23 cellular contexts compared by ENCODE assay signal in the genomic region with DNA sequence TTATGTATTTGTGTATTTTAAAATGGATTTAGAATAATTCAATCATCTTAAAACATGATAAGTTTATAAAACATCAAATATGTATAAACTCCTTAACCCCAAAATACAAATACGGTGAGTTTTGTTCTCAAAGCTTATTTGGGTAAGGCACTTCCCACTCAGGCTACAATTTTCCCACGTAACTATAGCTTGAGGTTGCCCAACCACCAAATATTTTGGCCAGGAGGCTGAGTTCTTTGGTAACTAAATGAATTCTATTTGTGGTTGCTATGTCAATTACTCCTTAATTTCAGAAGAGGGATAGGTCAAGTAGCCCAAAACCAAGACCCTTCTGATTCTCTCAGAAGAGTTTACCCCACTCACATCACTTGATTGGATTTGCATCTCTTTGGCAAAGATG.
DNase-seq lines count a peak whose midpoint lies in the region; ATAC-seq, FAIRE-seq and TF ChIP-seq lines count a peak whose summit lies in the region.
"Had no signal": no experiment of that assay in that cellular context is flagged by ENCODE, and none has a peak within 500 bp of the region (broad histone marks: within the 10 kb centered on the region; RNA-seq: fewer than 3 reads in every experiment).

No MANE protein-coding gene starts in this region.

- H3K27ac ChIP-seq in H1 (ENCODE audit: low read depth, low read length), result peak overlapping the region; percentile 18; the same call in 1 of the 2 replicates
- no peak overlapping the region for H3K27ac ChIP-seq in coronary artery
- H3K27ac ChIP-seq: A549, C4-2B, KMS-11 had no signal

- no peak overlapping the region for H3K14ac ChIP-seq in H1 (ENCODE audit: insufficient read length)

- H3K9ac ChIP-seq in H1 (replicated peaks in 1 of 4; ENCODE audit: extremely low read depth in 1 of 4, low read depth in 3 of 4, low read length in 3 of 4), result no peak overlapping the region
- H3K9ac ChIP-seq: KMS-11 had no signal

- no peak overlapping the region for H4K8ac ChIP-seq in H1 (ENCODE audit: extremely low read depth, insufficient read depth, low read length)

- no peak overlapping the region for H2AK5ac ChIP-seq in H1 (ENCODE audit: low read depth, low read length)

- TF ChIP-seq EP300 in H1 (IDR thresholded peaks at IDR 0.05; ENCODE audit: borderline replicate concordance in 1 of 2, low read depth in 2 of 2, low read length in 2 of 2), result no peak

- H4K5ac ChIP-seq in H1 (ENCODE audit: insufficient read length, low read depth, low read length), result no peak overlapping the region

- no peaks in the 10 kb centered on the region; the same call in 1 of the 2 replicates for H3K23me2 ChIP-seq in H1 (ENCODE audit: low read depth, low read length)

- CTCF ChIA-PET in H1 (lab: Charles Lee; ENCODE audit: partially characterized antibody), result interaction anchor here (1.2 to 1.6 kb wide), 4 partner anchors 9 to 265 kb away, joined by 3 to 5 read pairs (median 3); no protein-coding TSS in a partner anchor

- 0 out of 4 replicates have a peak overlapping the region, but pooled peaks have one; percentile 3 to 19 for H3K4me2 ChIP-seq in H1 (ENCODE audit: insufficient read depth in 1 of 2, low read depth in 2 of 2, low read length in 2 of 2)
- H3K4me2 ChIP-seq: A549, KMS-11 had no signal

- no peaks in the 10 kb centered on the region for H4K20me1 ChIP-seq in H1 (replicated peaks in 1 of 2; ENCODE audit: control insufficient read depth in 1 of 2, insufficient read depth in 2 of 2, low read length in 2 of 2)

- H4K91ac ChIP-seq in H1 (replicated peaks; ENCODE audit: insufficient read length, low read length), result no peak overlapping the region

- TF ChIP-seq RAD21 in H1 (IDR thresholded peaks at IDR 0.05 in 1 of 2, conservative IDR thresholded peaks at IDR 0.05 in 1 of 2; ENCODE audit: low read depth in 2 of 2, low read length in 2 of 2), result no peak

- H2BK20ac ChIP-seq in H1 (ENCODE audit: low read length), result no peak overlapping the region

- H3K79me2 ChIP-seq in H1 (ENCODE audit: control insufficient read depth in 1 of 2, insufficient read depth in 2 of 2, low read length in 2 of 2), result no peaks in the 10 kb centered on the region

- no peak overlapping the region for H2AFZ ChIP-seq in H1 (ENCODE audit: low read length)

- DNase-seq in EH (ENCODE audit: low read depth), result peak; percentile 37
- DNase-seq in NCI-H226, result peak; percentile 48
- no peak for DNase-seq in H1 (ENCODE audit: low read depth in 1 of 2, low spot score in 2 of 2)
- peak; percentile 57 for DNase-seq in iris pigment epithelial cell (ENCODE audit: low read depth)
- DNase-seq in coronary artery (ENCODE audit: low spot score), result no peak
- DNase-seq: DMS 273 treated with DMSO at 0.1 percent for 48 hours, GF-D8, NCI-H1048, NCI-H1436 treated with DMSO at 0.1 percent for 48 hours, NCI-H2029 treated with DMSO at 0.1 percent for 48 hours, NCI-H510A, NCI-H774, RPMI8226, SIG-M5 had no signal

- H3K4me3 ChIP-seq in H1 (ENCODE audit: extremely low read depth in 1 of 4, insufficient read depth in 2 of 4, low read depth in 3 of 4, low read length in 4 of 4), result peak overlapping the region in 1 of 4 experiments; percentile 15; a peak in 1 of 8 replicates
- H3K4me3 ChIP-seq in coronary artery, result no peak overlapping the region
- H3K4me3 ChIP-seq: A549, HAP-1 had no signal

- no peak for TF ChIP-seq POLR2A in H1 (IDR thresholded peaks at IDR 0.05; ENCODE audit: control extremely low read depth in 1 of 2, low read depth in 2 of 2, low read length in 2 of 2)

- no peaks in the 10 kb centered on the region for H3K36me3 ChIP-seq in H1 (ENCODE audit: control insufficient read depth in 2 of 4, insufficient read depth in 4 of 4, low read length in 3 of 4)
- H3K36me3 ChIP-seq: HAP-1 had no signal

- H2BK120ac ChIP-seq in H1 (replicated peaks; ENCODE audit: low read depth, low read length), result no peak overlapping the region

- TF ChIP-seq CTCF in H1 (IDR thresholded peaks at IDR 0.05; ENCODE audit: control extremely low read depth in 1 of 3, insufficient read depth in 1 of 3, low read depth in 1 of 3, low read length in 3 of 3) (no peak), coronary artery (IDR thresholded peaks at IDR 0.05) (no peak)

- ATAC-seq in GM18520 (IDR thresholded peaks at IDR 0.05; ENCODE audit: unreplicated experiment) (no peak), GM21515 (IDR thresholded peaks at IDR 0.05; ENCODE audit: unreplicated experiment) (no peak), GM18519 (IDR thresholded peaks at IDR 0.05; ENCODE audit: low FRiP score, unreplicated experiment) (no peak)
- ATAC-seq: A549 had no signal

- H3K23ac ChIP-seq in H1 (ENCODE audit: insufficient read length), result no peak overlapping the region

- peaks cover 0 to 11% (median 3%) of the 10 kb centered on the region in 4 experiments; a peak in 3 of 7 replicates for H3K4me1 ChIP-seq in H1 (replicated peaks in 1 of 4; ENCODE audit: control insufficient read depth in 3 of 4, insufficient read depth in 4 of 4, low read length in 3 of 4)
- H3K4me1 ChIP-seq: A549 had no signal

- H2BK5ac ChIP-seq in H1 (ENCODE audit: low read depth, low read length), result no peak overlapping the region; the same call in 1 of the 2 replicates

- H3K18ac ChIP-seq in H1 (ENCODE audit: extremely low read depth, low read length), result no peak overlapping the region

- no peak overlapping the region for H2BK12ac ChIP-seq in H1 (ENCODE audit: low read depth, low read length)

- H3K56ac ChIP-seq in H1 (replicated peaks; ENCODE audit: insufficient read length, low read depth, low read length), result no peak overlapping the region

- POLR2A ChIA-PET in H1 (lab: Charles Lee; ENCODE audit: partially characterized antibody), result interaction anchor here (0.9 to 1.6 kb wide), 2 partner anchors 35 to 271 kb away, joined by 4 to 6 read pairs; no protein-coding TSS in a partner anchor

- H3K27me3 ChIP-seq in H1 (replicated peaks in 1 of 4; ENCODE audit: control insufficient read depth in 3 of 4, extremely low read depth in 1 of 4, insufficient read depth in 3 of 4, low read length in 3 of 4), result no peaks in the 10 kb centered on the region

- H3K4ac ChIP-seq in H1 (replicated peaks; ENCODE audit: insufficient read length, low read depth, low read length), result no peak overlapping the region

- H2BK15ac ChIP-seq in H1 (ENCODE audit: low read length), result no peak overlapping the region

- no peak for FAIRE-seq in H1 (lab: Jason Lieb, UNC)
- FAIRE-seq: A549, GM12891, GM18507 had no signal

- H3K9me3 ChIP-seq in H1 (ENCODE audit: insufficient read depth in 2 of 2, low read depth in 1 of 2, low read length in 1 of 2), result peaks cover 0 to 3% of the 10 kb centered on the region in 2 experiments; a peak in 3 of 4 replicates
- H3K9me3 ChIP-seq: A549, HAP-1 had no signal

- H3K79me1 ChIP-seq in H1 (ENCODE audit: low read depth, low read length), result no peaks in the 10 kb centered on the region

- WGBS in H1 (ENCODE audit: extremely low coverage in 1 of 2, insufficient coverage in 1 of 2, insufficient read length in 1 of 2, insufficient replicate concordance in 2 of 2, low coverage in 1 of 2, low lambda C conversion rate in 2 of 2, missing lambda C conversion rate in 1 of 2), 2 experiments, result 94% methylated on average over 2 of the region's 2 CpGs; no CpG with 5 or more reads in 1 of the 2 experiments

TF ChIP-seq in H1, 55 proteins besides CTCF, POLR2A, EP300 and RAD21:
- TF ChIP-seq RXRA (IDR thresholded peaks at IDR 0.05; ENCODE audit: insufficient read depth, low read depth, low read length) (no peak), POU5F1 (IDR thresholded peaks at IDR 0.05; ENCODE audit: low read depth, low read length) (no peak), NRF1 (IDR thresholded peaks at IDR 0.05; ENCODE audit: low read depth, low read length) (no peak), CBX8 (IDR thresholded peaks at IDR 0.05; ENCODE audit: borderline replicate concordance, low read depth, low read length) (no peak), KDM4A (IDR thresholded peaks at IDR 0.05; ENCODE audit: low read depth, low read length, severe bottlenecking) (no peak), NANOG (IDR thresholded peaks at IDR 0.05; ENCODE audit: insufficient read depth, low read depth, low read length, poor library complexity, severe bottlenecking) (no peak)
TF ChIP-seq in H1: peak in this region for 0.

Comparison
In these comparisons a context has a peak if more than half of its experiments do, and no peak if none do; other contexts are left out.
1. DNase-seq: peak in EH (single experiment), NCI-H226 (single experiment) and iris pigment epithelial cell (single experiment); none in H1 (0 of 2) and coronary artery (single experiment).